Comparison of ENCODE assay signal across 21 cellular contexts in genomic region chr1:236947794-236948193, GRCh38. TPM values are rescaled to one million over a fixed set of nuclear protein-coding genes. Genes with fewer than 3 reads are reported as not detected.
"Had no signal": no experiment of that assay in that cellular context is flagged by ENCODE, and none has a peak within 500 bp of the region (broad histone marks: within the 10 kb centered on the region; RNA-seq: fewer than 3 reads in every experiment).

No MANE protein-coding gene starts in this region.

- H3K27ac Mint-ChIP-seq: activated CD4-positive, alpha-beta memory T cell treated with anti-CD3 and anti-CD28 coated beads for 36 hours; activated naive CD4-positive, alpha-beta T cell treated with anti-CD3 and anti-CD28 coated beads, Interleukin-2, amount 50 U/mL, for 72 hours; activated T-helper 1 cell treated with anti-CD3 and anti-CD28 coated beads, Interleukin-12 subunit alpha, Interleukin-12 subunit beta, Interleukin-2, Interleukin-4 antibody, amounts not matched to agents 30 ng/mL and 10 ng/mL and 1 ng/mL, durations not matched to agents 14 hours and 24 hours and 36 hours; mesothelial cell of epicardium; natural killer cell treated with Interleukin-12 subunit alpha and Interleukin-12 subunit beta and Interleukin-15 and Interleukin-18, amount 100 ng/mL, for 72 hours; stimulated activated naive CD8-positive, alpha-beta T cell treated with anti-CD3 and anti-CD28 coated beads, Interleukin-15, Interleukin-2, amounts not matched to agents 100 ng/mL and 50 ng/mL, for 24 hours; T-helper 1 cell treated with Interleukin-12 subunit alpha and Interleukin-12 subunit beta and Interleukin-4 antibody, amounts not matched to agents 30 μg/mL and 1 μg/mL, for 36 hours had no signal

- ATAC-seq: activated naive CD4-positive, alpha-beta T cell treated with anti-CD3 and anti-CD28 coated beads, Interleukin-2, amount 50 U/mL, for 72 hours; natural killer cell treated with Interleukin-12 subunit alpha and Interleukin-12 subunit beta and Interleukin-15 and Interleukin-18, amount 100 ng/mL, for 72 hours had no signal

- H3K9me3 ChIP-seq: colonic mucosa, sigmoid colon, suprapubic skin, vagina had no signal

- DNase-seq: activated CD4-positive, alpha-beta memory T cell treated with anti-CD3 and anti-CD28 coated beads for 36 hours; activated CD4-positive, CD25-positive, alpha-beta regulatory T cell treated with anti-CD3 and anti-CD28 coated beads, Interleukin-2, amount 50 U/mL, for 72 hours; activated gamma-delta T cell treated with Interleukin-2 at 50 U/mL for 16 hours; amniotic stem cell; colonic mucosa; erythroblast; hypothalamus; islet precursor cell; sigmoid colon had no signal

- H3K4me3 Mint-ChIP-seq: activated CD4-positive, alpha-beta memory T cell treated with anti-CD3 and anti-CD28 coated beads for 36 hours; activated T-helper 1 cell treated with anti-CD3 and anti-CD28 coated beads, Interleukin-12 subunit alpha, Interleukin-12 subunit beta, Interleukin-2, Interleukin-4 antibody, amounts not matched to agents 30 ng/mL and 10 ng/mL and 1 ng/mL, durations not matched to agents 14 hours and 24 hours and 36 hours; mesothelial cell of epicardium; natural killer cell treated with Interleukin-12 subunit alpha and Interleukin-12 subunit beta and Interleukin-15 and Interleukin-18, amount 100 ng/mL, for 72 hours; stimulated activated naive CD8-positive, alpha-beta T cell treated with anti-CD3 and anti-CD28 coated beads, Interleukin-15, Interleukin-2, amounts not matched to agents 100 ng/mL and 50 ng/mL, for 24 hours; T-helper 1 cell treated with Interleukin-12 subunit alpha and Interleukin-12 subunit beta and Interleukin-4 antibody, amounts not matched to agents 30 μg/mL and 1 μg/mL, for 36 hours had no signal

- H3K4me3 ChIP-seq: cardiac muscle cell, colonic mucosa, sigmoid colon, suprapubic skin, vagina had no signal

- H3K4me1 ChIP-seq: colonic mucosa, suprapubic skin, vagina had no signal

- H3K36me3 Mint-ChIP-seq: activated CD4-positive, alpha-beta memory T cell treated with anti-CD3 and anti-CD28 coated beads for 36 hours; activated naive CD4-positive, alpha-beta T cell treated with anti-CD3 and anti-CD28 coated beads, Interleukin-2, amount 50 U/mL, for 72 hours; mesothelial cell of epicardium; natural killer cell treated with Interleukin-12 subunit alpha and Interleukin-12 subunit beta and Interleukin-15 and Interleukin-18, amount 100 ng/mL, for 72 hours had no signal

- H3K36me3 ChIP-seq: cardiac muscle cell, colonic mucosa, sigmoid colon, suprapubic skin, vagina had no signal

- H3K27me3 ChIP-seq: cardiac muscle cell, colonic mucosa, sigmoid colon, suprapubic skin, vagina had no signal

- H3K27ac ChIP-seq: cardiac muscle cell, colonic mucosa, sigmoid colon, suprapubic skin, vagina had no signal

- H3K9me3 Mint-ChIP-seq: activated CD4-positive, alpha-beta memory T cell treated with anti-CD3 and anti-CD28 coated beads for 36 hours; activated T-helper 1 cell treated with anti-CD3 and anti-CD28 coated beads, Interleukin-12 subunit alpha, Interleukin-12 subunit beta, Interleukin-2, Interleukin-4 antibody, amounts not matched to agents 30 ng/mL and 10 ng/mL and 1 ng/mL, durations not matched to agents 14 hours and 24 hours and 36 hours; mesothelial cell of epicardium; natural killer cell treated with Interleukin-12 subunit alpha and Interleukin-12 subunit beta and Interleukin-15 and Interleukin-18, amount 100 ng/mL, for 72 hours; T-helper 1 cell treated with Interleukin-12 subunit alpha and Interleukin-12 subunit beta and Interleukin-4 antibody, amounts not matched to agents 30 μg/mL and 1 μg/mL, for 36 hours had no signal

RNA-seq across cellular contexts. Expression of gene MT1HL1, which starts 56.4 kb away (rescaled TPM):
- total RNA-seq: activated CD4-positive, alpha-beta memory T cell treated with anti-CD3 and anti-CD28 coated beads for 36 hours; activated naive CD4-positive, alpha-beta T cell treated with anti-CD3 and anti-CD28 coated beads, Interleukin-2, amount 50 U/mL, for 72 hours; activated T-helper 1 cell treated with anti-CD3 and anti-CD28 coated beads, Interleukin-12 subunit alpha, Interleukin-12 subunit beta, Interleukin-2, Interleukin-4 antibody, amounts not matched to agents 30 ng/mL and 10 ng/mL and 1 ng/mL, durations not matched to agents 14 hours and 24 hours and 36 hours; cardiac muscle cell; colonic mucosa; frontal cortex; lung microvascular endothelial cell; mesothelial cell of epicardium; natural killer cell treated with Interleukin-12 subunit alpha and Interleukin-12 subunit beta and Interleukin-15 and Interleukin-18, amount 100 ng/mL, for 72 hours; renal cortical epithelial cell; sigmoid colon; suprapubic skin; vagina had no signal
